Comparison of ENCODE assay signal across 8 cellular contexts in the genomic region with DNA sequence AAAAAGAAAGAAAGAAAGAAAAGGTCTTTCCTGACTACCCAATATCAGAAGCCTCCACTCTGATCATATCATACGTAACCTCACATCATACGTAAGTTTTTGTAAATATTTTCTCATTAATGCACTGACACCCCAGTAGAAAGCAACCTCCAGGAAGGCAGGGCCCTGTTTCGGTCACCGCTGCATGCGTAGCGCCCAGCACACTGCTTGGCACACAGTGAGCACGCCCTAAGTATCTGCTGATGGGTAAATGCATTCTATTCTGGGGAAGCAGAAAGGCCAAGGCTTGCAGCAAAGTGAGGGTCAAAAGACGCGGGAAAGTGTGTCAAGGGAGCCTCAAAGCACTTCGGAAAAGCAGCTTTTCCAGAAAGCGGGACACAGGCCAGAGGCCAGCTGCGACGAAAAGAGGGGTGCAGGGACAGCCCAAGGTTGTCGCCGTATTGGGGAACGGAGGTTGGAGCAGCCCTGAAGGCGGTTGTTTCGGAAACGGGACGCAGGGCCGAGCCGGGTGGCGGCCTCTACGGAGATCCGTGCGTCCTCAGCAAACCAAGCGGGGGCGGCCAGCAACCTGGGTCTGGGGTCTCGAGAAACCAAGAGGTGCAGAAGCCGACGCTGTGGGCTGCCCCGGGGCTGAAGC. TPM values are rescaled to one million over a fixed set of nuclear protein-coding genes. Genes with fewer than 3 reads are reported as not detected.
A peak's percentile ranks its signal among the peaks of the same experiment; 100 is the strongest.
DNase-seq lines count a peak whose midpoint lies in the region; ATAC-seq and TF ChIP-seq lines count a peak whose summit lies in the region.

No MANE protein-coding gene starts in this region.

- no peaks in the 10 kb centered on the region for H3K9me3 Mint-ChIP-seq in CD4-positive, alpha-beta T cell
- no peaks in the 10 kb centered on the region for H3K9me3 Mint-ChIP-seq in activated naive CD8-positive, alpha-beta T cell treated with anti-CD3 and anti-CD28 coated beads, Interleukin-2, amount 10 ng/mL, durations not matched to agents 7 days and 5 days

- H3K4me3 Mint-ChIP-seq in CD4-positive, alpha-beta T cell = peak overlapping the region; percentile 100
- H3K4me3 Mint-ChIP-seq in activated naive CD8-positive, alpha-beta T cell treated with anti-CD3 and anti-CD28 coated beads, Interleukin-2, amount 10 ng/mL, durations not matched to agents 7 days and 5 days = peak overlapping the region; percentile 96

- POLR2A ChIA-PET in CD4-positive, alpha-beta T cell (lab: Charles Lee) = no interaction called here
- POLR2A ChIA-PET in activated naive CD8-positive, alpha-beta T cell treated with anti-CD3 and anti-CD28 coated beads, Interleukin-2, amount 10 ng/mL, durations not matched to agents 7 days and 5 days (lab: Charles Lee) = interaction anchor here (0.7 to 1.0 kb wide), 2 partner anchors 117 to 170 kb away, joined by 3 read pairs; a partner anchor contains a TSS

- ATAC-seq in CD4-positive, alpha-beta T cell (ENCODE audit: poor library complexity) = no peak
- ATAC-seq in HG02759 (IDR thresholded peaks at IDR 0.05; ENCODE audit: unreplicated experiment) (peak; percentile 14), left colon (peak; percentile 16)
- peak; percentile 5 for ATAC-seq in activated naive CD8-positive, alpha-beta T cell treated with anti-CD3 and anti-CD28 coated beads, Interleukin-2, amount 10 ng/mL, durations not matched to agents 7 days and 5 days (ENCODE audit: low read depth)

- DNase-seq in CD4-positive, alpha-beta T cell = no peak
- DNase-seq in activated naive CD8-positive, alpha-beta T cell treated with anti-CD3 and anti-CD28 coated beads, Interleukin-2, amount 10 ng/mL, durations not matched to agents 7 days and 5 days = no peak
- DNase-seq in left colon (peak in 1 of 2 donors; percentile 15), SW 1271 (lab: John Stamatoyannopoulos, UW) (no peak), D341Med (ENCODE audit: low spot score) (no peak), posterior vena cava (ENCODE audit: low spot score) (no peak)

- peaks cover 51% of the 10 kb centered on the region for H3K36me3 Mint-ChIP-seq in CD4-positive, alpha-beta T cell (ENCODE audit: low read depth)
- H3K36me3 Mint-ChIP-seq in activated naive CD8-positive, alpha-beta T cell treated with anti-CD3 and anti-CD28 coated beads, Interleukin-2, amount 10 ng/mL, durations not matched to agents 7 days and 5 days = peaks cover 12% of the 10 kb centered on the region

- no peak for TF ChIP-seq CTCF in CD4-positive, alpha-beta T cell (IDR thresholded peaks at IDR 0.05)

- H3K4me1 Mint-ChIP-seq in CD4-positive, alpha-beta T cell (ENCODE audit: low read depth) = peaks cover 44% of the 10 kb centered on the region
- H3K4me1 Mint-ChIP-seq in activated naive CD8-positive, alpha-beta T cell treated with anti-CD3 and anti-CD28 coated beads, Interleukin-2, amount 10 ng/mL, durations not matched to agents 7 days and 5 days = peaks cover 26% of the 10 kb centered on the region

- H3K27ac ChIP-seq in CD4-positive, alpha-beta T cell (ENCODE audit: low read depth, low read length) = peak overlapping the region; percentile 92
- H3K27ac ChIP-seq in thymus (ENCODE audit: low read depth) = peak overlapping the region; percentile 97

- peak overlapping the region; percentile 99 for H3K27ac Mint-ChIP-seq in CD4-positive, alpha-beta T cell
- H3K27ac Mint-ChIP-seq in activated naive CD8-positive, alpha-beta T cell treated with anti-CD3 and anti-CD28 coated beads, Interleukin-2, amount 10 ng/mL, durations not matched to agents 7 days and 5 days = peak overlapping the region; percentile 99

- WGBS in thymus = 11% methylated on average over 32 of the region's 32 CpGs

- no peaks in the 10 kb centered on the region for H3K27me3 ChIP-seq in CD4-positive, alpha-beta T cell (ENCODE audit: control insufficient read depth, insufficient read depth, low read length)
- H3K27me3 ChIP-seq in thymus (ENCODE audit: control insufficient read depth, insufficient read depth) = no peaks in the 10 kb centered on the region

- peaks cover 22% of the 10 kb centered on the region for H3K4me1 ChIP-seq in thymus (ENCODE audit: control insufficient read depth, insufficient read depth, low read length)

- H3K4me3 ChIP-seq in thymus (ENCODE audit: low read length) = peak overlapping the region; percentile 96

- intact Hi-C loops in CD4-positive, alpha-beta T cell (cut with DNase I, micrococcal nuclease) = loop anchor here (1.0 to 10.0 kb wide), 9 partner anchors 87 to 455 kb away; a partner anchor contains a TSS
- intact Hi-C loops in left colon (cut with DNase I, micrococcal nuclease) = no loop called here
- intact Hi-C loops in posterior vena cava (cut with DNase I) = no loop called here

- H3K27me3 Mint-ChIP-seq in CD4-positive, alpha-beta T cell = no peaks in the 10 kb centered on the region
- no peaks in the 10 kb centered on the region for H3K27me3 Mint-ChIP-seq in activated naive CD8-positive, alpha-beta T cell treated with anti-CD3 and anti-CD28 coated beads, Interleukin-2, amount 10 ng/mL, durations not matched to agents 7 days and 5 days

- peaks cover 32% of the 10 kb centered on the region for H3K36me3 ChIP-seq in thymus (ENCODE audit: control insufficient read depth, insufficient read depth)

- CTCF ChIA-PET in CD4-positive, alpha-beta T cell (lab: Charles Lee) = no interaction called here

- H3K9me3 ChIP-seq in CD4-positive, alpha-beta T cell (ENCODE audit: control insufficient read depth, low read length) = no peaks in the 10 kb centered on the region
- H3K9me3 ChIP-seq in thymus (ENCODE audit: control insufficient read depth) = no peaks in the 10 kb centered on the region

RNA-seq across cellular contexts. Expression of a gene that starts 0.5 kb away (rescaled TPM):
- 10 to 100 TPM; 49.7 to 56.0 TPM for total RNA-seq in CD4-positive, alpha-beta T cell
- 10 to 100 TPM; 66.8 to 70.6 TPM for total RNA-seq in activated naive CD8-positive, alpha-beta T cell treated with anti-CD3 and anti-CD28 coated beads, Interleukin-2, amount 10 ng/mL, durations not matched to agents 7 days and 5 days
- total RNA-seq in left colon (10 to 100 TPM; 33.5 to 46.2 TPM), posterior vena cava (10 to 100 TPM; 25.8 to 30.4 TPM)
- polyA plus RNA-seq in thymus = 62.7 TPM

RNA-seq across cellular contexts. Expression of a gene that starts 0.8 kb away (rescaled TPM):
- total RNA-seq in CD4-positive, alpha-beta T cell = 100 to 1,000 TPM; 132 to 133 TPM
- total RNA-seq in activated naive CD8-positive, alpha-beta T cell treated with anti-CD3 and anti-CD28 coated beads, Interleukin-2, amount 10 ng/mL, durations not matched to agents 7 days and 5 days = 100 to 1,000 TPM; 103 to 105 TPM
- 10 to 100 TPM; 45.3 to 52.4 TPM for total RNA-seq in left colon
- polyA plus RNA-seq in thymus = 29.8 TPM
- total RNA-seq in posterior vena cava = 10 to 100 TPM; 37.1 to 42.0 TPM

RNA-seq across cellular contexts. Expression of a gene that starts 46.7 kb away (rescaled TPM):
- not detected for total RNA-seq in CD4-positive, alpha-beta T cell
- total RNA-seq in activated naive CD8-positive, alpha-beta T cell treated with anti-CD3 and anti-CD28 coated beads, Interleukin-2, amount 10 ng/mL, durations not matched to agents 7 days and 5 days = not detected
- total RNA-seq in left colon (10 to 100 TPM in 1 of 2 donors, 1 to 10 TPM in 1; 6.9 to 14.3 TPM), posterior vena cava (1 to 10 TPM in 1 of 2 donors, not detected in 1; 1.9 TPM)
- 0.07 TPM for polyA plus RNA-seq in thymus

Comparison
In these comparisons a context has a peak if more than half of its experiments do, and no peak if none do; other contexts are left out.
1. intact Hi-C loops: an anchor here in CD4-positive, alpha-beta T cell (1.0 to 10.0 kb wide); none called in left colon and posterior vena cava.